In the genomic region with DNA sequence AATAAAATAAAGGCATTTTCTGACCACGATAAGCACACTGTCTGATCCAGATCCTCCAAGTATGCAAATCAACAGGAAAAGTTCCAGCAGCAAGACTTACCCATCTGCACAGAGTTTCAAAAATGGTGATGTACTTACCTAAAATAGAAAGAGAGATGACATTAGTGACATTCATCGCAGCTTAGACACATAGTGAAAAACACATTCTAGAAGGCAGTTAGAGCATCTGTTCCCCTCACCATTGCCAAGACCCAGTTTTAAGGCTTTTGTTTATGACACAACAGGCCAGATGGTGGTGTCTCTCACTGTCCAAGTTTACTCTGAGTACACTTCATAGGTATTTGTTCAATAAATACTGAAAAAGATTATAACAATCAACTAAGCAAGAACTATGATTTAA, we compare ENCODE assay signal across 10 cellular contexts.
A peak's percentile ranks its signal among the peaks of the same experiment; 100 is the strongest.
DNase-seq lines count a peak whose midpoint lies in the region; ATAC-seq, FAIRE-seq and TF ChIP-seq lines count a peak whose summit lies in the region.
"Had no signal": no experiment of that assay in that cellular context is flagged by ENCODE, and none has a peak within 500 bp of the region (broad histone marks: within the 10 kb centered on the region; RNA-seq: fewer than 3 reads in every experiment).

No MANE protein-coding gene starts in this region.

- H3K4me2 ChIP-seq in GM23338, result no peak overlapping the region

- TF ChIP-seq CTCF in GM23338 (conservative IDR thresholded peaks at IDR 0.05; ENCODE audit: low read depth in 2 of 2) (no peak), endothelial cell (IDR thresholded peaks at IDR 0.05; ENCODE audit: unreplicated experiment) (no peak)

- no peak for FAIRE-seq in H54 (lab: Jason Lieb, UNC)
- FAIRE-seq: pancreas, RCC 7860 had no signal

- no peaks in the 10 kb centered on the region for H3K9me2 ChIP-seq in GM23338 (ENCODE audit: insufficient read depth)

- H3K27ac Mint-ChIP-seq in GM23338 (no peak overlapping the region), endothelial cell (ENCODE audit: unreplicated experiment) (no peak overlapping the region)

- H3K36me3 ChIP-seq in rectal smooth muscle tissue (ENCODE audit: control insufficient read depth, insufficient read depth, low read length), result no peaks in the 10 kb centered on the region
- H3K36me3 ChIP-seq in GM23338 (ENCODE audit: insufficient read depth), result no peaks in the 10 kb centered on the region
- H3K36me3 ChIP-seq: pancreas had no signal

- no peak overlapping the region for H3K4me3 ChIP-seq in rectal smooth muscle tissue (ENCODE audit: low read length)
- H3K4me3 ChIP-seq in GM23338, result no peak overlapping the region
- H3K4me3 ChIP-seq: pancreas had no signal

- H2AFZ ChIP-seq in GM23338, result no peak overlapping the region

- H3K27me3 Mint-ChIP-seq in GM23338 (ENCODE audit: insufficient read depth, low read depth, poor library complexity), result no peaks in the 10 kb centered on the region
- no peaks in the 10 kb centered on the region for H3K27me3 Mint-ChIP-seq in endothelial cell (ENCODE audit: unreplicated experiment)

- no peaks in the 10 kb centered on the region for H3F3A ChIP-seq in GM23338 (replicated peaks; ENCODE audit: low read depth)

- H3K27me3 ChIP-seq in rectal smooth muscle tissue (ENCODE audit: control insufficient read depth, insufficient read depth, low read length) (no peaks in the 10 kb centered on the region), GM23338 (ENCODE audit: insufficient read depth) (no peaks in the 10 kb centered on the region)
- H3K27me3 ChIP-seq: pancreas had no signal

- H3K9ac ChIP-seq in rectal smooth muscle tissue (ENCODE audit: low read length), result no peak overlapping the region

- H3K4me1 Mint-ChIP-seq in GM23338 (peaks cover 2% of the 10 kb centered on the region; the same call in 2 of the 3 replicates), endothelial cell (ENCODE audit: unreplicated experiment) (no peaks in the 10 kb centered on the region)

- peaks cover 8% of the 10 kb centered on the region for H3K36me3 Mint-ChIP-seq in GM23338 (ENCODE audit: low read depth)
- no peaks in the 10 kb centered on the region for H3K36me3 Mint-ChIP-seq in endothelial cell (ENCODE audit: low read depth, unreplicated experiment)

- H3K4me3 Mint-ChIP-seq in GM23338, result no peak overlapping the region
- H3K4me3 Mint-ChIP-seq in endothelial cell (ENCODE audit: unreplicated experiment), result no peak overlapping the region

- ATAC-seq in GM18909 (IDR thresholded peaks at IDR 0.05; ENCODE audit: poor library complexity, unreplicated experiment) (peak; percentile 80), HG02759 (IDR thresholded peaks at IDR 0.05; ENCODE audit: unreplicated experiment) (peak; percentile 71), GM23338 (no peak)
- ATAC-seq: pancreas had no signal

- DNase-seq in NCI-H524 (lab: John Stamatoyannopoulos, UW), result peak; percentile 88 to 91
- DNase-seq in H54 (ENCODE audit: insufficient read length, low spot score), result no peak
- DNase-seq in GM23338 (ENCODE audit: low spot score), result no peak
- DNase-seq in endothelial cell (ENCODE audit: low spot score), result no peak
- DNase-seq: GF-D8, pancreas had no signal

- peaks cover 1% of the 10 kb centered on the region; the same call in 1 of the 3 replicates for H3K9me3 Mint-ChIP-seq in GM23338
- no peaks in the 10 kb centered on the region for H3K9me3 Mint-ChIP-seq in endothelial cell (ENCODE audit: unreplicated experiment)

- peak overlapping the region; percentile 32 for H3K27ac ChIP-seq in rectal smooth muscle tissue (ENCODE audit: low read depth, low read length)
- no peak overlapping the region for H3K27ac ChIP-seq in GM23338 (ENCODE audit: low read depth)
- H3K27ac ChIP-seq: pancreas had no signal

- H3K4me1 ChIP-seq in rectal smooth muscle tissue (ENCODE audit: control insufficient read depth, insufficient read depth, low read length), result peaks cover 3% of the 10 kb centered on the region
- no peaks in the 10 kb centered on the region for H3K4me1 ChIP-seq in GM23338 (ENCODE audit: insufficient read depth)
- H3K4me1 ChIP-seq: pancreas had no signal

- no peaks in the 10 kb centered on the region for H4K20me1 ChIP-seq in GM23338 (replicated peaks; ENCODE audit: insufficient read depth)

- no peaks in the 10 kb centered on the region for H3K79me2 ChIP-seq in GM23338 (replicated peaks; ENCODE audit: insufficient read depth)

- TF ChIP-seq POLR2A in H54 (IDR thresholded peaks at IDR 0.05; ENCODE audit: low read depth, low read length), result no peak

TF ChIP-seq in GM23338, 12 proteins besides CTCF, POLR2A, EP300 and RAD21 (continues in another document):
- no peak for TF ChIP-seq EZH2 (IDR thresholded peaks at IDR 0.05; ENCODE audit: low read depth, unreplicated experiment)
- no peak for TF ChIP-seq ZNF331 (CRISPR knock-in tag; IDR thresholded peaks at IDR 0.05; ENCODE audit: low read depth)
- TF ChIP-seq, protein P1, sequence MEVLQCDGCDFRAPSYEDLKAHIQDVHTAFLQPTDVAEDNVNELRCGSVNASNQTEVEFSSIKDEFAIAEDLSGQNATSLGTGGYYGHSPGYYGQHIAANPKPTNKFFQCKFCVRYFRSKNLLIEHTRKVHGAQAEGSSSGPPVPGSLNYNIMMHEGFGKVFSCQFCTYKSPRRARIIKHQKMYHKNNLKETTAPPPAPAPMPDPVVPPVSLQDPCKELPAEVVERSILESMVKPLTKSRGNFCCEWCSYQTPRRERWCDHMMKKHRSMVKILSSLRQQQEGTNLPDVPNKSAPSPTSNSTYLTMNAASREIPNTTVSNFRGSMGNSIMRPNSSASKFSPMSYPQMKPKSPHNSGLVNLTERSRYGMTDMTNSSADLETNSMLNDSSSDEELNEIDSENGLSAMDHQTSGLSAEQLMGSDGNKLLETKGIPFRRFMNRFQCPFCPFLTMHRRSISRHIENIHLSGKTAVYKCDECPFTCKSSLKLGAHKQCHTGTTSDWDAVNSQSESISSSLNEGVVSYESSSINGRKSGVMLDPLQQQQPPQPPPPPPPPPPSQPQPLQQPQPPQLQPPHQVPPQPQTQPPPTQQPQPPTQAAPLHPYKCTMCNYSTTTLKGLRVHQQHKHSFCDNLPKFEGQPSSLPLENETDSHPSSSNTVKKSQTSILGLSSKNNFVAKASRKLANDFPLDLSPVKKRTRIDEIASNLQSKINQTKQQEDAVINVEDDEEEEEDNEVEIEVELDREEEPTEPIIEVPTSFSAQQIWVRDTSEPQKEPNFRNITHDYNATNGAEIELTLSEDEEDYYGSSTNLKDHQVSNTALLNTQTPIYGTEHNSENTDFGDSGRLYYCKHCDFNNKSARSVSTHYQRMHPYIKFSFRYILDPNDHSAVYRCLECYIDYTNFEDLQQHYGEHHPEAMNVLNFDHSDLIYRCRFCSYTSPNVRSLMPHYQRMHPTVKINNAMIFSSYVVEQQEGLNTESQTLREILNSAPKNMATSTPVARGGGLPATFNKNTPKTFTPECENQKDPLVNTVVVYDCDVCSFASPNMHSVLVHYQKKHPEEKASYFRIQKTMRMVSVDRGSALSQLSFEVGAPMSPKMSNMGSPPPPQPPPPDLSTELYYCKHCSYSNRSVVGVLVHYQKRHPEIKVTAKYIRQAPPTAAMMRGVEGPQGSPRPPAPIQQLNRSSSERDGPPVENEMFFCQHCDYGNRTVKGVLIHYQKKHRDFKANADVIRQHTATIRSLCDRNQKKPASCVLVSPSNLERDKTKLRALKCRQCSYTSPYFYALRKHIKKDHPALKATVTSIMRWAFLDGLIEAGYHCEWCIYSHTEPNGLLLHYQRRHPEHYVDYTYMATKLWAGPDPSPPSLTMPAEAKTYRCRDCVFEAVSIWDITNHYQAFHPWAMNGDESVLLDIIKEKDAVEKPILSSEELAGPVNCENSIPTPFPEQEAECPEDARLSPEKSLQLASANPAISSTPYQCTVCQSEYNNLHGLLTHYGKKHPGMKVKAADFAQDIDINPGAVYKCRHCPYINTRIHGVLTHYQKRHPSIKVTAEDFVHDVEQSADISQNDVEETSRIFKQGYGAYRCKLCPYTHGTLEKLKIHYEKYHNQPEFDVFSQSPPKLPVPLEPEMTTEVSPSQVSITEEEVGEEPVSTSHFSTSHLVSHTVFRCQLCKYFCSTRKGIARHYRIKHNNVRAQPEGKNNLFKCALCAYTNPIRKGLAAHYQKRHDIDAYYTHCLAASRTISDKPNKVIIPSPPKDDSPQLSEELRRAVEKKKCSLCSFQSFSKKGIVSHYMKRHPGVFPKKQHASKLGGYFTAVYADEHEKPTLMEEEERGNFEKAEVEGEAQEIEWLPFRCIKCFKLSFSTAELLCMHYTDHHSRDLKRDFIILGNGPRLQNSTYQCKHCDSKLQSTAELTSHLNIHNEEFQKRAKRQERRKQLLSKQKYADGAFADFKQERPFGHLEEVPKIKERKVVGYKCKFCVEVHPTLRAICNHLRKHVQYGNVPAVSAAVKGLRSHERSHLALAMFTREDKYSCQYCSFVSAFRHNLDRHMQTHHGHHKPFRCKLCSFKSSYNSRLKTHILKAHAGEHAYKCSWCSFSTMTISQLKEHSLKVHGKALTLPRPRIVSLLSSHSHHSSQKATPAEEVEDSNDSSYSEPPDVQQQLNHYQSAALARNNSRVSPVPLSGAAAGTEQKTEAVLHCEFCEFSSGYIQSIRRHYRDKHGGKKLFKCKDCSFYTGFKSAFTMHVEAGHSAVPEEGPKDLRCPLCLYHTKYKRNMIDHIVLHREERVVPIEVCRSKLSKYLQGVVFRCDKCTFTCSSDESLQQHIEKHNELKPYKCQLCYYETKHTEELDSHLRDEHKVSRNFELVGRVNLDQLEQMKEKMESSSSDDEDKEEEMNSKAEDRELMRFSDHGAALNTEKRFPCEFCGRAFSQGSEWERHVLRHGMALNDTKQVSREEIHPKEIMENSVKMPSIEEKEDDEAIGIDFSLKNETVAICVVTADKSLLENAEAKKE (CRISPR knock-in tag; IDR thresholded peaks at IDR 0.05), result no peak
- no peak for TF ChIP-seq CREB1 (CRISPR knock-in tag; IDR thresholded peaks at IDR 0.05; ENCODE audit: low read depth)
- TF ChIP-seq, protein P2, sequence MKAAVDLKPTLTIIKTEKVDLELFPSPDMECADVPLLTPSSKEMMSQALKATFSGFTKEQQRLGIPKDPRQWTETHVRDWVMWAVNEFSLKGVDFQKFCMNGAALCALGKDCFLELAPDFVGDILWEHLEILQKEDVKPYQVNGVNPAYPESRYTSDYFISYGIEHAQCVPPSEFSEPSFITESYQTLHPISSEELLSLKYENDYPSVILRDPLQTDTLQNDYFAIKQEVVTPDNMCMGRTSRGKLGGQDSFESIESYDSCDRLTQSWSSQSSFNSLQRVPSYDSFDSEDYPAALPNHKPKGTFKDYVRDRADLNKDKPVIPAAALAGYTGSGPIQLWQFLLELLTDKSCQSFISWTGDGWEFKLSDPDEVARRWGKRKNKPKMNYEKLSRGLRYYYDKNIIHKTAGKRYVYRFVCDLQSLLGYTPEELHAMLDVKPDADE (IDR thresholded peaks at IDR 0.05), result no peak
- no peak for TF ChIP-seq NANOG (IDR thresholded peaks at IDR 0.05; ENCODE audit: borderline replicate concordance)

Comparison
In these comparisons a context has a peak if more than half of its experiments do, and no peak if none do; other contexts are left out.
1. DNase-seq: peak in NCI-H524 (2 of 2); none in H54 (single experiment), GM23338 (single experiment) and endothelial cell (single experiment).